Comparison of ENCODE assay signal across 1 cellular context in genomic region chr3:44237665-44238064, GRCh38.
TF ChIP-seq lines count a peak whose summit lies in the region.

No MANE protein-coding gene starts in this region.

TF ChIP-seq in K562, 482 proteins besides CTCF, POLR2A, EP300 and RAD21:
- TF ChIP-seq SMARCA5 (IDR thresholded peaks at IDR 0.05) (no peak), TFAM (CRISPR knock-in tag; conservative IDR thresholded peaks at IDR 0.05) (no peak), DMBX1 (CRISPR knock-in tag; IDR thresholded peaks at IDR 0.05; ENCODE audit: borderline replicate concordance) (0 out of 2 replicates have a peak, but pooled peaks have one; percentile 12), MYBL2 (IDR thresholded peaks at IDR 0.05; ENCODE audit: low read depth) (no peak), MYBL2 (CRISPR knock-in tag; IDR thresholded peaks at IDR 0.05; ENCODE audit: borderline replicate concordance) (no peak), ZZZ3 (IDR thresholded peaks at IDR 0.05) (no peak), ZNF395 (CRISPR knock-in tag; IDR thresholded peaks at IDR 0.05) (no peak), MGA (IDR thresholded peaks at IDR 0.05) (no peak), CBFA2T3 (IDR thresholded peaks at IDR 0.05) (no peak), MAZ (CRISPR knock-in tag; conservative IDR thresholded peaks at IDR 0.05 in 1 of 2, IDR thresholded peaks at IDR 0.05 in 1 of 2) (0 out of 4 replicates have a peak, but pooled peaks of 1 of the 2 experiments have one; percentile 8), ZNF639 (CRISPR knock-in tag; conservative IDR thresholded peaks at IDR 0.05 in 1 of 2, IDR thresholded peaks at IDR 0.05 in 1 of 2) (peak in 1 of 2 experiments; percentile 4; a peak in 1 of 4 replicates)
